ENCODE assay signal across 1 cellular context in the genomic region with DNA sequence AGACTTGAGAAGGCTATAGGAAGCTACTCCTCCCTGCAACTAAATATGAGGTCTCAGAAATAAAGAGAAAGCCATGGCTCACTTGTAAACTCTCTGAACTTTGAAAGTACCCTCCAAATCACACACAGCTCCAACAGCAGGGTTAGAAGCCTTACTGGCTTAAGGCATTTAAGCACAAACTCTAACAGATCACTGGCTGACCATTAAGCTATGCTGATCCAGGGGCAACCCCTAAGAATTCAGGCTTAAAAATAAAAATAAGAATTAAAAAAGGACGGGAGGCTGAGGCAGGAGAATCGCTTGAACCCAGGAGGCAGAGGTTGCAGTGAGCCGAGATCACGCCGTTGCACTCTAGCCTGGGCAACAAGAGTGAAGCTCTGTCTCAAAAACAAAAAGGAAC.
TF ChIP-seq lines count a peak whose summit lies in the region.

No MANE protein-coding gene starts in this region.

TF ChIP-seq in GM12878, 131 proteins besides CTCF, POLR2A, EP300 and RAD21:
- TF ChIP-seq SMARCA5 (IDR thresholded peaks at IDR 0.05) (no peak), DPF2 (IDR thresholded peaks at IDR 0.05) (no peak), NR2C2 (IDR thresholded peaks at IDR 0.05; ENCODE audit: borderline replicate concordance, control insufficient read depth, insufficient read length, low read depth) (no peak), CREB1 (IDR thresholded peaks at IDR 0.05; ENCODE audit: low read depth) (no peak), SREBF2 (IDR thresholded peaks at IDR 0.05; ENCODE audit: low read length) (no peak), ATF2 (IDR thresholded peaks at IDR 0.05; ENCODE audit: low read length) (no peak), HDAC6 (IDR thresholded peaks at IDR 0.05; ENCODE audit: unreplicated experiment) (no peak), POLR2AphosphoS2 (IDR thresholded peaks at IDR 0.05; ENCODE audit: low read depth, low read length) (no peak), ZNF384 (IDR thresholded peaks at IDR 0.05; ENCODE audit: borderline replicate concordance, low read depth, low read length) (no peak), PML (IDR thresholded peaks at IDR 0.05; ENCODE audit: low read length) (no peak), CEBPB (IDR thresholded peaks at IDR 0.05; ENCODE audit: borderline replicate concordance in 1 of 2, low read depth in 2 of 2, low read length in 2 of 2) (no peak)
- TF ChIP-seq, protein P1, sequence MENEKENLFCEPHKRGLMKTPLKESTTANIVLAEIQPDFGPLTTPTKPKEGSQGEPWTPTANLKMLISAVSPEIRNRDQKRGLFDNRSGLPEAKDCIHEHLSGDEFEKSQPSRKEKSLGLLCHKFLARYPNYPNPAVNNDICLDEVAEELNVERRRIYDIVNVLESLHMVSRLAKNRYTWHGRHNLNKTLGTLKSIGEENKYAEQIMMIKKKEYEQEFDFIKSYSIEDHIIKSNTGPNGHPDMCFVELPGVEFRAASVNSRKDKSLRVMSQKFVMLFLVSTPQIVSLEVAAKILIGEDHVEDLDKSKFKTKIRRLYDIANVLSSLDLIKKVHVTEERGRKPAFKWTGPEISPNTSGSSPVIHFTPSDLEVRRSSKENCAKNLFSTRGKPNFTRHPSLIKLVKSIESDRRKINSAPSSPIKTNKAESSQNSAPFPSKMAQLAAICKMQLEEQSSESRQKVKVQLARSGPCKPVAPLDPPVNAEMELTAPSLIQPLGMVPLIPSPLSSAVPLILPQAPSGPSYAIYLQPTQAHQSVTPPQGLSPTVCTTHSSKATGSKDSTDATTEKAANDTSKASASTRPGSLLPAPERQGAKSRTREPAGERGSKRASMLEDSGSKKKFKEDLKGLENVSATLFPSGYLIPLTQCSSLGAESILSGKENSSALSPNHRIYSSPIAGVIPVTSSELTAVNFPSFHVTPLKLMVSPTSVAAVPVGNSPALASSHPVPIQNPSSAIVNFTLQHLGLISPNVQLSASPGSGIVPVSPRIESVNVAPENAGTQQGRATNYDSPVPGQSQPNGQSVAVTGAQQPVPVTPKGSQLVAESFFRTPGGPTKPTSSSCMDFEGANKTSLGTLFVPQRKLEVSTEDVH (IDR thresholded peaks at IDR 0.05; ENCODE audit: low read depth, partially characterized antibody), result no peak
